Comparison of ENCODE assay signal across 14 cellular contexts in genomic region chr4:83036991-83037390, GRCh38. TPM values are rescaled to one million over a fixed set of nuclear protein-coding genes. Genes with fewer than 3 reads are reported as not detected.
DNase-seq lines count a peak whose midpoint lies in the region; ATAC-seq and TF ChIP-seq lines count a peak whose summit lies in the region.
"Had no signal": no experiment of that assay in that cellular context is flagged by ENCODE, and none has a peak within 500 bp of the region (broad histone marks: within the 10 kb centered on the region; RNA-seq: fewer than 3 reads in every experiment).

No MANE protein-coding gene starts in this region.

- H3K9me3 Mint-ChIP-seq in stimulated activated naive CD8-positive, alpha-beta T cell treated with anti-CD3 and anti-CD28 coated beads, Interleukin-15, amount 100 ng/mL, for 72 hours, result no peaks in the 10 kb centered on the region
- H3K9me3 Mint-ChIP-seq in activated CD8-positive, alpha-beta T cell treated with anti-CD3 and anti-CD28 coated beads for 36 hours, result no peaks in the 10 kb centered on the region
- no peaks in the 10 kb centered on the region for H3K9me3 Mint-ChIP-seq in type B pancreatic cell
- H3K9me3 Mint-ChIP-seq: CD14-positive monocyte; stimulated activated naive CD8-positive, alpha-beta T cell treated with anti-CD3 and anti-CD28 coated beads, Interleukin-15, Interleukin-2, amounts not matched to agents 100 ng/mL and 50 ng/mL, for 24 hours had no signal

- no peaks in the 10 kb centered on the region for H3K27me3 ChIP-seq in mesendoderm (ENCODE audit: insufficient read depth, low read length, poor library complexity)
- H3K27me3 ChIP-seq: colonic mucosa had no signal

- H3K9ac ChIP-seq in mesendoderm (ENCODE audit: low read length), result no peak overlapping the region

- H3K27ac Mint-ChIP-seq in stimulated activated naive CD8-positive, alpha-beta T cell treated with anti-CD3 and anti-CD28 coated beads, Interleukin-15, amount 100 ng/mL, for 72 hours, result no peak overlapping the region
- no peak overlapping the region for H3K27ac Mint-ChIP-seq in activated CD8-positive, alpha-beta T cell treated with anti-CD3 and anti-CD28 coated beads for 36 hours
- H3K27ac Mint-ChIP-seq in type B pancreatic cell, result no peak overlapping the region
- H3K27ac Mint-ChIP-seq: CD14-positive monocyte had no signal

- peak overlapping the region; percentile 12 to 34 for H3K4me3 Mint-ChIP-seq in stimulated activated naive CD8-positive, alpha-beta T cell treated with anti-CD3 and anti-CD28 coated beads, Interleukin-15, amount 100 ng/mL, for 72 hours
- peak overlapping the region; percentile 95 for H3K4me3 Mint-ChIP-seq in activated CD8-positive, alpha-beta T cell treated with anti-CD3 and anti-CD28 coated beads for 36 hours
- peak overlapping the region; percentile 100 for H3K4me3 Mint-ChIP-seq in type B pancreatic cell

- H2BK120ac ChIP-seq in mesendoderm (ENCODE audit: low read depth, low read length), result no peak overlapping the region

- H3K4me1 ChIP-seq in mesendoderm (ENCODE audit: control insufficient read depth, low read depth, low read length), result no peaks in the 10 kb centered on the region
- H3K4me1 ChIP-seq: colonic mucosa had no signal

- no peak overlapping the region for H2BK5ac ChIP-seq in mesendoderm (ENCODE audit: low read length)

- peaks cover 1% of the 10 kb centered on the region for H3K36me3 Mint-ChIP-seq in activated CD8-positive, alpha-beta T cell treated with anti-CD3 and anti-CD28 coated beads for 36 hours (ENCODE audit: low read depth)
- H3K36me3 Mint-ChIP-seq in type B pancreatic cell, result no peaks in the 10 kb centered on the region

- ATAC-seq in stimulated activated naive CD8-positive, alpha-beta T cell treated with anti-CD3 and anti-CD28 coated beads, Interleukin-15, amount 100 ng/mL, for 72 hours, result no peak
- no peak for ATAC-seq in stimulated activated naive CD8-positive, alpha-beta T cell treated with anti-CD3 and anti-CD28 coated beads, Interleukin-15, Interleukin-2, amounts not matched to agents 100 U/mL and 50 U/mL, for 24 hours
- ATAC-seq in activated CD8-positive, alpha-beta T cell treated with anti-CD3 and anti-CD28 coated beads for 36 hours, result no peak
- ATAC-seq in esophagus mucosa (no peak), HG03521 (IDR thresholded peaks at IDR 0.05; ENCODE audit: unreplicated experiment) (no peak)

- H3K56ac ChIP-seq in mesendoderm (ENCODE audit: low read length), result no peak overlapping the region

- intact Hi-C loops in activated CD8-positive, alpha-beta T cell treated with anti-CD3 and anti-CD28 coated beads for 36 hours (cut with micrococcal nuclease), result loop anchor here (10.0 kb wide), 1 partner anchor 418 kb away; the partner anchor contains the start of genes HELQ and MRPS18C

- no peak for TF ChIP-seq CTCF in activated CD8-positive, alpha-beta T cell treated with anti-CD3 and anti-CD28 coated beads for 36 hours (IDR thresholded peaks at IDR 0.05)
- TF ChIP-seq CTCF in type B pancreatic cell (conservative IDR thresholded peaks at IDR 0.05), result no peak

- no peak overlapping the region for H3K4ac ChIP-seq in mesendoderm (ENCODE audit: low read depth, low read length)

- no peak overlapping the region for H3K18ac ChIP-seq in mesendoderm (ENCODE audit: low read length)

- no peak overlapping the region for H3K4me3 ChIP-seq in mesendoderm (ENCODE audit: low read length)
- H3K4me3 ChIP-seq: colonic mucosa had no signal

- no peak for DNase-seq in stimulated activated naive CD8-positive, alpha-beta T cell treated with anti-CD3 and anti-CD28 coated beads, Interleukin-15, amount 100 ng/mL, for 72 hours
- DNase-seq in stimulated activated naive CD8-positive, alpha-beta T cell treated with anti-CD3 and anti-CD28 coated beads, Interleukin-15, Interleukin-2, amounts not matched to agents 100 U/mL and 50 U/mL, for 24 hours, result no peak
- DNase-seq in activated CD8-positive, alpha-beta T cell treated with anti-CD3 and anti-CD28 coated beads for 36 hours, result no peak
- DNase-seq in islet precursor cell (peak; percentile 52), type B pancreatic cell (ENCODE audit: extremely low spot score, unreplicated experiment) (no peak), mesendoderm (no peak)
- DNase-seq: colonic mucosa; NCI-H1092; NCI-H69; stimulated activated CD4-positive, alpha-beta T cell treated with anti-CD3 and anti-CD28 coated beads, Interleukin-1b, Interleukin-23, amount 100 ng/mL, for 48 hours had no signal

- WGBS in mesendoderm (ENCODE audit: extremely low coverage, insufficient coverage, low lambda C conversion rate), result no CpG with 5 or more reads among the region's 4 CpGs

- no peak overlapping the region for H3K4me2 ChIP-seq in mesendoderm (ENCODE audit: low read length)

- H2BK15ac ChIP-seq in mesendoderm (replicated peaks; ENCODE audit: low read depth), result no peak overlapping the region

- no peak overlapping the region for H3K23ac ChIP-seq in mesendoderm (ENCODE audit: low read length)

- no peak overlapping the region for H4K5ac ChIP-seq in mesendoderm (ENCODE audit: low read length)

- POLR2A ChIA-PET in activated CD8-positive, alpha-beta T cell treated with anti-CD3 and anti-CD28 coated beads for 36 hours (lab: Charles Lee), result interaction anchor here (0.6 to 2.6 kb wide), 3 partner anchors 24 to 247 kb away, joined by 3 to 7 read pairs (median 6); partner anchors contain the start of gene COQ2

- peaks cover 39% of the 10 kb centered on the region for H3K4me1 Mint-ChIP-seq in stimulated activated naive CD8-positive, alpha-beta T cell treated with anti-CD3 and anti-CD28 coated beads, Interleukin-15, amount 100 ng/mL, for 72 hours
- H3K4me1 Mint-ChIP-seq in activated CD8-positive, alpha-beta T cell treated with anti-CD3 and anti-CD28 coated beads for 36 hours (ENCODE audit: low read depth), result peaks cover 35% of the 10 kb centered on the region
- peaks cover 7% of the 10 kb centered on the region for H3K4me1 Mint-ChIP-seq in type B pancreatic cell (ENCODE audit: unreplicated experiment)

- H4K8ac ChIP-seq in mesendoderm (ENCODE audit: low read depth, low read length), result no peak overlapping the region

- peaks cover 15% of the 10 kb centered on the region for H3K79me1 ChIP-seq in mesendoderm (ENCODE audit: low read length)

- peaks cover 23% of the 10 kb centered on the region for H3K79me2 ChIP-seq in mesendoderm (ENCODE audit: control insufficient read depth, insufficient read depth, low read length)

- H2AK5ac ChIP-seq in mesendoderm (ENCODE audit: low read length), result no peak overlapping the region

- no peak overlapping the region for H3K27ac ChIP-seq in mesendoderm (ENCODE audit: low read depth, low read length)
- H3K27ac ChIP-seq: colonic mucosa had no signal

- no peaks in the 10 kb centered on the region for H3K27me3 Mint-ChIP-seq in stimulated activated naive CD8-positive, alpha-beta T cell treated with anti-CD3 and anti-CD28 coated beads, Interleukin-15, amount 100 ng/mL, for 72 hours
- H3K27me3 Mint-ChIP-seq in activated CD8-positive, alpha-beta T cell treated with anti-CD3 and anti-CD28 coated beads for 36 hours, result no peaks in the 10 kb centered on the region
- H3K27me3 Mint-ChIP-seq in type B pancreatic cell, result peaks cover under 1% of the 10 kb centered on the region
- H3K27me3 Mint-ChIP-seq: stimulated activated naive CD8-positive, alpha-beta T cell treated with anti-CD3 and anti-CD28 coated beads, Interleukin-15, Interleukin-2, amounts not matched to agents 100 ng/mL and 50 ng/mL, for 24 hours had no signal

- CTCF ChIA-PET in activated CD8-positive, alpha-beta T cell treated with anti-CD3 and anti-CD28 coated beads for 36 hours (lab: Charles Lee), result interaction anchor here (0.8 to 1.9 kb wide), 8 partner anchors 8 to 244 kb away, joined by 3 to 9 read pairs (median 4); no protein-coding TSS in a partner anchor

- H3K36me3 ChIP-seq in mesendoderm (ENCODE audit: control insufficient read depth, insufficient read depth, low read length), result no peaks in the 10 kb centered on the region
- H3K36me3 ChIP-seq: colonic mucosa had no signal

RNA-seq across cellular contexts. Expression of gene COPS4, which starts 2.0 kb away (rescaled TPM):
- 10 to 100 TPM; 38.4 to 38.8 TPM for total RNA-seq in activated CD8-positive, alpha-beta T cell treated with anti-CD3 and anti-CD28 coated beads for 36 hours
- total RNA-seq in type B pancreatic cell (ENCODE audit: low replicate concordance) (26.0 and 34.4 TPM in 2 replicates), esophagus mucosa (24.6 TPM)
- polyA plus RNA-seq in mesendoderm (2013, experiment 1 of 2), result 50.9 TPM
- 49.1 TPM for polyA plus RNA-seq in mesendoderm (2013, experiment 2 of 2)

RNA-seq across cellular contexts. Expression of gene LIN54, which starts 26.4 kb away (rescaled TPM):
- total RNA-seq in activated CD8-positive, alpha-beta T cell treated with anti-CD3 and anti-CD28 coated beads for 36 hours, result 10 to 100 TPM; 28.0 to 29.1 TPM
- total RNA-seq in type B pancreatic cell (ENCODE audit: low replicate concordance) (15.7 and 17.5 TPM in 2 replicates), esophagus mucosa (12.0 TPM)
- polyA plus RNA-seq in mesendoderm (2013, experiment 1 of 2), result 11.5 TPM
- 11.1 TPM for polyA plus RNA-seq in mesendoderm (2013, experiment 2 of 2)

Comparison
In these comparisons a context has a peak if more than half of its experiments do, and no peak if none do; other contexts are left out.
1. H3K4me3 Mint-ChIP-seq: peak in every context shown above with its lines; median percentile 100 in type B pancreatic cell; 95 in activated CD8-positive, alpha-beta T cell treated with anti-CD3 and anti-CD28 coated beads for 36 hours; 23 in stimulated activated naive CD8-positive, alpha-beta T cell treated with anti-CD3 and anti-CD28 coated beads, Interleukin-15, amount 100 ng/mL, for 72 hours.